2 cellular contexts compared by ENCODE assay signal in the genomic region with DNA sequence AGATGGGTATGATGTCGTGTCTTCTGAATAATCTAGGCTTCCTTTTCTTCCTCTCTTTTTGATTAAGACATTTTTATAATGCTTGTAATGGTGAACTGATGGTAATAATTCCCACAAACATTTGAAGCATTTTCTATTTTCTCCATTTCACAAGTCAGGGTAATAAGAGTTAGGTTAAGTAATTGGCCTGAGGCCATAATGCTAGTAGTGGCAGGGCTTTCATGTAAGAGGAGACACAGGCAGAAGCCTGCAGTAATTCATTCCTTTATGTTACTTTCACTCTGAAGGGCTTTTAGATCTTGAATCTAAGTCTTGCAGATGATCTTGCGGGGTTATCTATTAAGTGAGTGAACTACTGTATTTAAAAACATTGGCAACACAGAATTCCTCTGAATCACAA.
TF ChIP-seq lines count a peak whose summit lies in the region.

No MANE protein-coding gene starts in this region.

TF ChIP-seq in SK-N-SH treated with all-trans-retinoic acid at 6 μM for 48 hours, 23 proteins besides CTCF, POLR2A, EP300 and RAD21 (continued from another document):
- TF ChIP-seq, protein P1, sequence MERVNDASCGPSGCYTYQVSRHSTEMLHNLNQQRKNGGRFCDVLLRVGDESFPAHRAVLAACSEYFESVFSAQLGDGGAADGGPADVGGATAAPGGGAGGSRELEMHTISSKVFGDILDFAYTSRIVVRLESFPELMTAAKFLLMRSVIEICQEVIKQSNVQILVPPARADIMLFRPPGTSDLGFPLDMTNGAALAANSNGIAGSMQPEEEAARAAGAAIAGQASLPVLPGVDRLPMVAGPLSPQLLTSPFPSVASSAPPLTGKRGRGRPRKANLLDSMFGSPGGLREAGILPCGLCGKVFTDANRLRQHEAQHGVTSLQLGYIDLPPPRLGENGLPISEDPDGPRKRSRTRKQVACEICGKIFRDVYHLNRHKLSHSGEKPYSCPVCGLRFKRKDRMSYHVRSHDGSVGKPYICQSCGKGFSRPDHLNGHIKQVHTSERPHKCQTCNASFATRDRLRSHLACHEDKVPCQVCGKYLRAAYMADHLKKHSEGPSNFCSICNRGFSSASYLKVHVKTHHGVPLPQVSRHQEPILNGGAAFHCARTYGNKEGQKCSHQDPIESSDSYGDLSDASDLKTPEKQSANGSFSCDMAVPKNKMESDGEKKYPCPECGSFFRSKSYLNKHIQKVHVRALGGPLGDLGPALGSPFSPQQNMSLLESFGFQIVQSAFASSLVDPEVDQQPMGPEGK (CRISPR knock-in tag; IDR thresholded peaks at IDR 0.05; ENCODE audit: borderline replicate concordance): no peak
- TF ChIP-seq TOX (CRISPR knock-in tag; IDR thresholded peaks at IDR 0.05; ENCODE audit: borderline replicate concordance): no peak
- TF ChIP-seq, protein P2, sequence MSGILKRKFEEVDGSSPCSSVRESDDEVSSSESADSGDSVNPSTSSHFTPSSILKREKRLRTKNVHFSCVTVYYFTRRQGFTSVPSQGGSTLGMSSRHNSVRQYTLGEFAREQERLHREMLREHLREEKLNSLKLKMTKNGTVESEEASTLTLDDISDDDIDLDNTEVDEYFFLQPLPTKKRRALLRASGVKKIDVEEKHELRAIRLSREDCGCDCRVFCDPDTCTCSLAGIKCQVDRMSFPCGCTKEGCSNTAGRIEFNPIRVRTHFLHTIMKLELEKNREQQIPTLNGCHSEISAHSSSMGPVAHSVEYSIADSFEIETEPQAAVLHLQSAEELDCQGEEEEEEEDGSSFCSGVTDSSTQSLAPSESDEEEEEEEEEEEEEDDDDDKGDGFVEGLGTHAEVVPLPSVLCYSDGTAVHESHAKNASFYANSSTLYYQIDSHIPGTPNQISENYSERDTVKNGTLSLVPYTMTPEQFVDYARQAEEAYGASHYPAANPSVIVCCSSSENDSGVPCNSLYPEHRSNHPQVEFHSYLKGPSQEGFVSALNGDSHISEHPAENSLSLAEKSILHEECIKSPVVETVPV (CRISPR knock-in tag; IDR thresholded peaks at IDR 0.05): no peak
- TF ChIP-seq, protein P3, sequence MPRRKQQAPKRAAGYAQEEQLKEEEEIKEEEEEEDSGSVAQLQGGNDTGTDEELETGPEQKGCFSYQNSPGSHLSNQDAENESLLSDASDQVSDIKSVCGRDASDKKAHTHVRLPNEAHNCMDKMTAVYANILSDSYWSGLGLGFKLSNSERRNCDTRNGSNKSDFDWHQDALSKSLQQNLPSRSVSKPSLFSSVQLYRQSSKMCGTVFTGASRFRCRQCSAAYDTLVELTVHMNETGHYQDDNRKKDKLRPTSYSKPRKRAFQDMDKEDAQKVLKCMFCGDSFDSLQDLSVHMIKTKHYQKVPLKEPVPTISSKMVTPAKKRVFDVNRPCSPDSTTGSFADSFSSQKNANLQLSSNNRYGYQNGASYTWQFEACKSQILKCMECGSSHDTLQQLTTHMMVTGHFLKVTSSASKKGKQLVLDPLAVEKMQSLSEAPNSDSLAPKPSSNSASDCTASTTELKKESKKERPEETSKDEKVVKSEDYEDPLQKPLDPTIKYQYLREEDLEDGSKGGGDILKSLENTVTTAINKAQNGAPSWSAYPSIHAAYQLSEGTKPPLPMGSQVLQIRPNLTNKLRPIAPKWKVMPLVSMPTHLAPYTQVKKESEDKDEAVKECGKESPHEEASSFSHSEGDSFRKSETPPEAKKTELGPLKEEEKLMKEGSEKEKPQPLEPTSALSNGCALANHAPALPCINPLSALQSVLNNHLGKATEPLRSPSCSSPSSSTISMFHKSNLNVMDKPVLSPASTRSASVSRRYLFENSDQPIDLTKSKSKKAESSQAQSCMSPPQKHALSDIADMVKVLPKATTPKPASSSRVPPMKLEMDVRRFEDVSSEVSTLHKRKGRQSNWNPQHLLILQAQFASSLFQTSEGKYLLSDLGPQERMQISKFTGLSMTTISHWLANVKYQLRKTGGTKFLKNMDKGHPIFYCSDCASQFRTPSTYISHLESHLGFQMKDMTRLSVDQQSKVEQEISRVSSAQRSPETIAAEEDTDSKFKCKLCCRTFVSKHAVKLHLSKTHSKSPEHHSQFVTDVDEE (CRISPR knock-in tag; IDR thresholded peaks at IDR 0.05): no peak
- TF ChIP-seq ISL1 (CRISPR knock-in tag; IDR thresholded peaks at IDR 0.05): peak; percentile 78
- no peak for TF ChIP-seq ZNF70 (CRISPR knock-in tag; IDR thresholded peaks at IDR 0.05)
- TF ChIP-seq OSR1 (CRISPR knock-in tag; IDR thresholded peaks at IDR 0.05): no peak

TF ChIP-seq in SK-N-SH, 30 proteins besides CTCF, POLR2A, EP300 and RAD21 (continued from another document):
- TF ChIP-seq, protein P4, sequence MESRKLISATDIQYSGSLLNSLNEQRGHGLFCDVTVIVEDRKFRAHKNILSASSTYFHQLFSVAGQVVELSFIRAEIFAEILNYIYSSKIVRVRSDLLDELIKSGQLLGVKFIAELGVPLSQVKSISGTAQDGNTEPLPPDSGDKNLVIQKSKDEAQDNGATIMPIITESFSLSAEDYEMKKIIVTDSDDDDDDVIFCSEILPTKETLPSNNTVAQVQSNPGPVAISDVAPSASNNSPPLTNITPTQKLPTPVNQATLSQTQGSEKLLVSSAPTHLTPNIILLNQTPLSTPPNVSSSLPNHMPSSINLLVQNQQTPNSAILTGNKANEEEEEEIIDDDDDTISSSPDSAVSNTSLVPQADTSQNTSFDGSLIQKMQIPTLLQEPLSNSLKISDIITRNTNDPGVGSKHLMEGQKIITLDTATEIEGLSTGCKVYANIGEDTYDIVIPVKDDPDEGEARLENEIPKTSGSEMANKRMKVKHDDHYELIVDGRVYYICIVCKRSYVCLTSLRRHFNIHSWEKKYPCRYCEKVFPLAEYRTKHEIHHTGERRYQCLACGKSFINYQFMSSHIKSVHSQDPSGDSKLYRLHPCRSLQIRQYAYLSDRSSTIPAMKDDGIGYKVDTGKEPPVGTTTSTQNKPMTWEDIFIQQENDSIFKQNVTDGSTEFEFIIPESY (IDR thresholded peaks at IDR 0.05; ENCODE audit: borderline replicate concordance, low read depth): no peak
- TF ChIP-seq RFX5 (IDR thresholded peaks at IDR 0.05; ENCODE audit: low read length) (no peak), TEAD4 (IDR thresholded peaks at IDR 0.05; ENCODE audit: borderline replicate concordance, insufficient read depth) (no peak), JUND (IDR thresholded peaks at IDR 0.05) (no peak), GABPA (IDR thresholded peaks at IDR 0.05; ENCODE audit: low read depth) (no peak), FOSL2 (IDR thresholded peaks at IDR 0.05; ENCODE audit: borderline replicate concordance, low read depth) (no peak)
- TF ChIP-seq, protein P5, sequence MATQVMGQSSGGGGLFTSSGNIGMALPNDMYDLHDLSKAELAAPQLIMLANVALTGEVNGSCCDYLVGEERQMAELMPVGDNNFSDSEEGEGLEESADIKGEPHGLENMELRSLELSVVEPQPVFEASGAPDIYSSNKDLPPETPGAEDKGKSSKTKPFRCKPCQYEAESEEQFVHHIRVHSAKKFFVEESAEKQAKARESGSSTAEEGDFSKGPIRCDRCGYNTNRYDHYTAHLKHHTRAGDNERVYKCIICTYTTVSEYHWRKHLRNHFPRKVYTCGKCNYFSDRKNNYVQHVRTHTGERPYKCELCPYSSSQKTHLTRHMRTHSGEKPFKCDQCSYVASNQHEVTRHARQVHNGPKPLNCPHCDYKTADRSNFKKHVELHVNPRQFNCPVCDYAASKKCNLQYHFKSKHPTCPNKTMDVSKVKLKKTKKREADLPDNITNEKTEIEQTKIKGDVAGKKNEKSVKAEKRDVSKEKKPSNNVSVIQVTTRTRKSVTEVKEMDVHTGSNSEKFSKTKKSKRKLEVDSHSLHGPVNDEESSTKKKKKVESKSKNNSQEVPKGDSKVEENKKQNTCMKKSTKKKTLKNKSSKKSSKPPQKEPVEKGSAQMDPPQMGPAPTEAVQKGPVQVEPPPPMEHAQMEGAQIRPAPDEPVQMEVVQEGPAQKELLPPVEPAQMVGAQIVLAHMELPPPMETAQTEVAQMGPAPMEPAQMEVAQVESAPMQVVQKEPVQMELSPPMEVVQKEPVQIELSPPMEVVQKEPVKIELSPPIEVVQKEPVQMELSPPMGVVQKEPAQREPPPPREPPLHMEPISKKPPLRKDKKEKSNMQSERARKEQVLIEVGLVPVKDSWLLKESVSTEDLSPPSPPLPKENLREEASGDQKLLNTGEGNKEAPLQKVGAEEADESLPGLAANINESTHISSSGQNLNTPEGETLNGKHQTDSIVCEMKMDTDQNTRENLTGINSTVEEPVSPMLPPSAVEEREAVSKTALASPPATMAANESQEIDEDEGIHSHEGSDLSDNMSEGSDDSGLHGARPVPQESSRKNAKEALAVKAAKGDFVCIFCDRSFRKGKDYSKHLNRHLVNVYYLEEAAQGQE (IDR thresholded peaks at IDR 0.05; ENCODE audit: low read depth, low read length): no peak
